In genomic region chr2:239263937-239264837, GRCh38 we compare ENCODE assay signal across 8 cellular contexts.
DNase-seq lines count a peak whose midpoint lies in the region; ATAC-seq and TF ChIP-seq lines count a peak whose summit lies in the region.

No MANE protein-coding gene starts in this region.

- no peak for TF ChIP-seq CTCF in cardiac fibroblast (IDR thresholded peaks at IDR 0.05; ENCODE audit: low read depth, low read length)

- H3K27ac ChIP-seq in BLaER1 (peak overlapping the region; percentile 92), muscle layer of colon (ENCODE audit: low read depth, low read length) (peak overlapping the region; percentile 49), substantia nigra (ENCODE audit: low read depth, low read length, poor library complexity, severe bottlenecking) (no peak overlapping the region)

- H3K9me3 ChIP-seq in BLaER1 (no peaks in the 10 kb centered on the region), muscle layer of colon (ENCODE audit: low read length) (no peaks in the 10 kb centered on the region)

- H3K4me1 ChIP-seq in BLaER1 (peaks cover 99% of the 10 kb centered on the region), muscle layer of colon (ENCODE audit: insufficient read depth, low read length) (peaks cover 96% of the 10 kb centered on the region)

- peaks cover 91% of the 10 kb centered on the region for H4K20me1 ChIP-seq in BLaER1

- DNase-seq in NCI-H1436 treated with DMSO at 0.1 percent for 48 hours (lab: John Stamatoyannopoulos, UW) (peak; percentile 60), cardiac fibroblast (ENCODE audit: low read depth in 2 of 2) (peak; percentile 59 to 66), COR-L47 (lab: John Stamatoyannopoulos, UW) (no peak), NCI-H187 (lab: John Stamatoyannopoulos, UW) (no peak), substantia nigra (lab: John Stamatoyannopoulos, UW) (no peak)

- H3K4me2 ChIP-seq in BLaER1: peak overlapping the region; percentile 99

- peak overlapping the region; percentile 52 for H3K4me3 ChIP-seq in BLaER1
- H3K4me3 ChIP-seq in cardiac fibroblast (replicated peaks in 1 of 2; ENCODE audit: low read depth in 2 of 2, low read length in 2 of 2): no peak overlapping the region
- peak overlapping the region in 1 of 2 donors; percentile 9 for H3K4me3 ChIP-seq in muscle layer of colon (ENCODE audit: low read depth in 1 of 2, low read length in 2 of 2)

- H3K27me3 ChIP-seq in BLaER1 (no peaks in the 10 kb centered on the region), muscle layer of colon (ENCODE audit: control insufficient read depth in 1 of 2, insufficient read depth in 2 of 2, low read length in 2 of 2) (no peaks in the 10 kb centered on the region)

- H3K9ac ChIP-seq in BLaER1 (peak overlapping the region; percentile 75), muscle layer of colon (ENCODE audit: low read length) (no peak overlapping the region)

- H3K36me3 ChIP-seq in BLaER1: no peaks in the 10 kb centered on the region
- H3K36me3 ChIP-seq in muscle layer of colon (ENCODE audit: insufficient read depth, low read length): no peaks in the 10 kb centered on the region

- no peak for ATAC-seq in GM18511 (IDR thresholded peaks at IDR 0.05; ENCODE audit: unreplicated experiment)

Comparison
In these comparisons a context has a peak if more than half of its experiments do, and no peak if none do; other contexts are left out.
1. DNase-seq: peak in NCI-H1436 treated with DMSO at 0.1 percent for 48 hours (single experiment) and cardiac fibroblast (2 of 2); none in COR-L47 (single experiment), NCI-H187 (0 of 2) and substantia nigra (0 of 49).